23 cellular contexts compared by ENCODE assay signal in genomic region chr21:44780140-44780508, GRCh38.
"Had no signal": no experiment of that assay in that cellular context is flagged by ENCODE, and none has a peak within 500 bp of the region (broad histone marks: within the 10 kb centered on the region; RNA-seq: fewer than 3 reads in every experiment).

No MANE protein-coding gene starts in this region.

- H3K4me3 ChIP-seq: dorsolateral prefrontal cortex, lung, neural progenitor cell, psoas muscle, stomach, testis had no signal

- H3K4me1 ChIP-seq: neural progenitor cell had no signal

- ATAC-seq: activated T-cell treated with anti-CD3 and anti-CD28 coated beads, Interleukin-2, amount 50 U/mL, for 72 hours; foreskin keratinocyte; SK-N-SH treated with all-trans-retinoic acid at 6 μM for 48 hours; T-cell had no signal

- H3K9me3 Mint-ChIP-seq: activated B cell treated with CpG ODN at 0.5 μM for 24 hours; activated CD4-positive, alpha-beta memory T cell treated with anti-CD3 and anti-CD28 coated beads for 36 hours; activated naive CD4-positive, alpha-beta T cell treated with anti-CD3 and anti-CD28 coated beads, Interleukin-2, amount 50 U/mL, for 24 hours; activated T-cell treated with anti-CD3 and anti-CD28 coated beads, Interleukin-2, amount 50 U/mL, for 72 hours; neural progenitor cell; T-cell; type B pancreatic cell had no signal

- H3K27ac Mint-ChIP-seq: activated B cell treated with CpG ODN at 0.5 μM for 24 hours; activated CD4-positive, alpha-beta memory T cell treated with anti-CD3 and anti-CD28 coated beads for 36 hours; activated naive CD4-positive, alpha-beta T cell treated with anti-CD3 and anti-CD28 coated beads, Interleukin-2, amount 50 U/mL, for 24 hours; activated T-cell treated with anti-CD3 and anti-CD28 coated beads, Interleukin-2, amount 50 U/mL, for 72 hours; neural progenitor cell; type B pancreatic cell had no signal

- H3K27me3 Mint-ChIP-seq: activated B cell treated with CpG ODN at 0.5 μM for 24 hours; activated CD4-positive, alpha-beta memory T cell treated with anti-CD3 and anti-CD28 coated beads for 36 hours; activated naive CD4-positive, alpha-beta T cell treated with anti-CD3 and anti-CD28 coated beads, Interleukin-2, amount 50 U/mL, for 24 hours; T-cell; type B pancreatic cell had no signal

- H3K9me3 ChIP-seq: psoas muscle, stomach, testis had no signal

- DNase-seq: activated B cell treated with CpG ODN at 0.5 μM for 24 hours; activated CD4-positive, alpha-beta memory T cell treated with anti-CD3 and anti-CD28 coated beads for 36 hours; activated CD4-positive, alpha-beta T cell treated with anti-CD3 and anti-CD28 coated beads for 4 hours; activated CD8-positive, alpha-beta memory T cell treated with anti-CD3 and anti-CD28 coated beads, Interleukin-2, amount 50 U/mL, for 4 hours; activated gamma-delta T cell; activated T-cell treated with anti-CD3 and anti-CD28 coated beads, Interleukin-2, amount 50 U/mL, for 72 hours; dorsolateral prefrontal cortex; foreskin keratinocyte; hippocampal formation; left colon; psoas muscle; right cardiac atrium; small intestine; stimulated activated CD4-positive, alpha-beta T cell treated with anti-CD3 and anti-CD28 coated beads, Interleukin-15, amount 100 ng/mL, for 24 hours; stimulated activated CD4-positive, alpha-beta T cell treated with anti-CD3 and anti-CD28 coated beads, Interleukin-4, amount 100 ng/mL, for 1 hour; stomach; T-cell; testis had no signal

- H3K4me3 Mint-ChIP-seq: activated B cell treated with CpG ODN at 0.5 μM for 24 hours; activated CD4-positive, alpha-beta memory T cell treated with anti-CD3 and anti-CD28 coated beads for 36 hours; activated T-cell treated with anti-CD3 and anti-CD28 coated beads, Interleukin-2, amount 50 U/mL, for 72 hours; neural progenitor cell; T-cell; type B pancreatic cell had no signal

- H3K4me1 Mint-ChIP-seq: neural progenitor cell had no signal

- H3K27ac ChIP-seq: dorsolateral prefrontal cortex, foreskin keratinocyte, neural progenitor cell, psoas muscle, stomach, testis had no signal

- H3K27me3 ChIP-seq: dorsolateral prefrontal cortex, foreskin keratinocyte, neural progenitor cell, stomach, testis had no signal
